Comparison of ENCODE assay signal across 17 cellular contexts in genomic region chr16:27332105-27332504, GRCh38. TPM values are rescaled to one million over a fixed set of nuclear protein-coding genes. Genes with fewer than 3 reads are reported as not detected.
DNase-seq lines count a peak whose midpoint lies in the region; TF ChIP-seq lines count a peak whose summit lies in the region.
"Had no signal": no experiment of that assay in that cellular context is flagged by ENCODE, and none has a peak within 500 bp of the region (broad histone marks: within the 10 kb centered on the region; RNA-seq: fewer than 3 reads in every experiment).

No MANE protein-coding gene starts in this region.

- no peak overlapping the region for H3K27ac Mint-ChIP-seq in MCF 10A (ENCODE audit: low read depth, unreplicated experiment)

- 80% methylated on average over 6 of the region's 6 CpGs for WGBS in prostate gland

- no peak overlapping the region for H3K9ac ChIP-seq in colonic mucosa (ENCODE audit: low read depth in 2 of 2, low read length in 2 of 2)
- no peak overlapping the region for H3K9ac ChIP-seq in muscle layer of colon (ENCODE audit: low read length)

- no peak overlapping the region for H3K4me3 Mint-ChIP-seq in MCF 10A (ENCODE audit: unreplicated experiment)
- H3K4me3 Mint-ChIP-seq: HFFc6 had no signal

- H3K27me3 ChIP-seq in breast epithelium (no peaks in the 10 kb centered on the region), colonic mucosa (no peaks in the 10 kb centered on the region), muscle layer of colon (ENCODE audit: control insufficient read depth in 1 of 2, insufficient read depth in 2 of 2, low read length in 2 of 2) (no peaks in the 10 kb centered on the region), uterus (no peaks in the 10 kb centered on the region), prostate gland (replicated peaks; ENCODE audit: insufficient read depth) (no peaks in the 10 kb centered on the region)
- H3K27me3 ChIP-seq: BE2C had no signal

- POLR2A ChIA-PET in MCF 10A (lab: Yijun Ruan, JAX): interaction anchor here (1.7 to 6.8 kb wide), 2 partner anchors 15 to 67 kb away, joined by 3 to 57 read pairs; no protein-coding TSS in a partner anchor

- TF ChIP-seq CTCF in breast epithelium (IDR thresholded peaks at IDR 0.05): no peak
- TF ChIP-seq CTCF in MCF 10A (IDR thresholded peaks at IDR 0.05; ENCODE audit: unreplicated experiment): no peak
- TF ChIP-seq CTCF in colonic mucosa (IDR thresholded peaks at IDR 0.05): no peak
- TF ChIP-seq CTCF in uterus (IDR thresholded peaks at IDR 0.05): no peak
- no peak for TF ChIP-seq CTCF in prostate gland (IDR thresholded peaks at IDR 0.05)
- no peak for TF ChIP-seq CTCF in GM10266 (IDR thresholded peaks at IDR 0.05; ENCODE audit: control insufficient read depth, insufficient read depth, low read depth, missing control alignments)

- no peak for DNase-seq in breast epithelium (ENCODE audit: low spot score in 2 of 2)
- DNase-seq in MCF 10A (ENCODE audit: unreplicated experiment): no peak
- no peak for DNase-seq in colonic mucosa
- DNase-seq in uterus: peak in 1 of 2 donors; percentile 60
- no peak for DNase-seq in COLO668 (lab: John Stamatoyannopoulos, UW; ENCODE audit: unreplicated experiment)
- DNase-seq in prostate gland (ENCODE audit: low spot score): no peak
- DNase-seq in GM10266 (ENCODE audit: extremely low spot score): no peak
- DNase-seq: activated CD4-positive, alpha-beta T cell treated with anti-CD3 and anti-CD28 coated beads, Interleukin-2, amount 50 U/mL, for 4 hours; amygdala; BE2C; effector CD8-positive, alpha-beta T cell; HFFc6; NCI-H1092 treated with DMSO at 0.1 percent for 48 hours; NCI-H446 treated with DMSO at 0.1 percent for 48 hours; occipital lobe; SW 1271 had no signal

- peaks cover 5% of the 10 kb centered on the region for H3K4me1 Mint-ChIP-seq in MCF 10A (ENCODE audit: insufficient read depth, unreplicated experiment)

- H3K4me1 ChIP-seq in breast epithelium (peaks cover 4 to 7% of the 10 kb centered on the region in 2 donors), colonic mucosa (peaks cover under 1% of the 10 kb centered on the region), muscle layer of colon (ENCODE audit: insufficient read depth, low read length) (peaks cover 63% of the 10 kb centered on the region), uterus (peaks cover 16 to 34% of the 10 kb centered on the region in 2 donors), prostate gland (replicated peaks) (peaks cover 7% of the 10 kb centered on the region)
- H3K4me1 ChIP-seq: BE2C had no signal

- peaks cover 39% of the 10 kb centered on the region for H3K36me3 Mint-ChIP-seq in MCF 10A (ENCODE audit: insufficient read depth, unreplicated experiment)

- no peaks in the 10 kb centered on the region for H3K9me3 ChIP-seq in breast epithelium
- H3K9me3 ChIP-seq in colonic mucosa: no peaks in the 10 kb centered on the region
- H3K9me3 ChIP-seq in muscle layer of colon (ENCODE audit: low read length): no peaks in the 10 kb centered on the region
- H3K9me3 ChIP-seq in uterus: no peaks in the 10 kb centered on the region
- H3K9me3 ChIP-seq in prostate gland: no peaks in the 10 kb centered on the region
- H3K9me3 ChIP-seq: BE2C had no signal

- H3K27me3 Mint-ChIP-seq in MCF 10A (ENCODE audit: insufficient read depth, unreplicated experiment): no peaks in the 10 kb centered on the region

- intact Hi-C loops in breast epithelium (cut with DNase I; ENCODE audit: low total_unique reads): no loop called here
- intact Hi-C loops in MCF 10A (cut with micrococcal nuclease): no loop called here
- intact Hi-C loops in colonic mucosa (cut with DNase I): no loop called here
- intact Hi-C loops in uterus (cut with DNase I; ENCODE audit: low total_unique reads): no loop called here
- intact Hi-C loops in prostate gland (cut with DNase I): loop anchor here (5.0 kb wide), 1 partner anchor 90 kb away; no protein-coding TSS in a partner anchor

- CTCF ChIA-PET in MCF 10A (lab: Yijun Ruan, JAX): no interaction called here

- H3K36me3 ChIP-seq in breast epithelium (no peaks in the 10 kb centered on the region), colonic mucosa (no peaks in the 10 kb centered on the region), muscle layer of colon (ENCODE audit: insufficient read depth, low read length) (peaks cover 15% of the 10 kb centered on the region), uterus (no peaks in the 10 kb centered on the region), prostate gland (no peaks in the 10 kb centered on the region)
- H3K36me3 ChIP-seq: BE2C had no signal

- no peak for TF ChIP-seq POLR2A in breast epithelium (IDR thresholded peaks at IDR 0.05)
- TF ChIP-seq POLR2A in uterus (IDR thresholded peaks at IDR 0.05): no peak
- TF ChIP-seq POLR2A in prostate gland (IDR thresholded peaks at IDR 0.05): no peak

- no TSS peak for BruUV-seq in MCF 10A (replicated peaks; lab: Mats Ljungman, UMichigan)

- peak overlapping the region; percentile 63 to 97 for H3K27ac ChIP-seq in breast epithelium
- H3K27ac ChIP-seq in colonic mucosa: peak overlapping the region; percentile 85
- H3K27ac ChIP-seq in muscle layer of colon (ENCODE audit: low read depth, low read length): peak overlapping the region; percentile 92
- H3K27ac ChIP-seq in uterus: peak overlapping the region; percentile 97 to 98
- peak overlapping the region in 1 of 2 donors; percentile 80 for H3K27ac ChIP-seq in prostate gland

- H3K9me3 Mint-ChIP-seq in MCF 10A (ENCODE audit: unreplicated experiment): no peaks in the 10 kb centered on the region
- H3K9me3 Mint-ChIP-seq: HFFc6 had no signal

- H3K4me3 ChIP-seq in breast epithelium: no peak overlapping the region
- H3K4me3 ChIP-seq in colonic mucosa: no peak overlapping the region
- H3K4me3 ChIP-seq in muscle layer of colon (ENCODE audit: low read depth in 1 of 2, low read length in 2 of 2): no peak overlapping the region
- no peak overlapping the region for H3K4me3 ChIP-seq in uterus
- H3K4me3 ChIP-seq in prostate gland: no peak overlapping the region

RNA-seq across cellular contexts. Expression of gene IL4R, which starts 18.3 kb away (rescaled TPM):
- total RNA-seq in breast epithelium (10 to 100 TPM; 18.7 to 53.4 (median 51.8) TPM), MCF 10A (2022) (50.4 and 51.9 TPM in 2 replicates), colonic mucosa (10 to 100 TPM; 74.8 to 80.0 TPM), uterus (100 to 1,000 TPM in 1 of 4 donors, 10 to 100 TPM in 2, 1 to 10 TPM in 1; 9.4 to 137 (median 45.4) TPM), prostate gland (10 to 100 TPM; 30.7 to 89.2 TPM)
